ENCODE assay signal across 7 cellular contexts in the genomic region with DNA sequence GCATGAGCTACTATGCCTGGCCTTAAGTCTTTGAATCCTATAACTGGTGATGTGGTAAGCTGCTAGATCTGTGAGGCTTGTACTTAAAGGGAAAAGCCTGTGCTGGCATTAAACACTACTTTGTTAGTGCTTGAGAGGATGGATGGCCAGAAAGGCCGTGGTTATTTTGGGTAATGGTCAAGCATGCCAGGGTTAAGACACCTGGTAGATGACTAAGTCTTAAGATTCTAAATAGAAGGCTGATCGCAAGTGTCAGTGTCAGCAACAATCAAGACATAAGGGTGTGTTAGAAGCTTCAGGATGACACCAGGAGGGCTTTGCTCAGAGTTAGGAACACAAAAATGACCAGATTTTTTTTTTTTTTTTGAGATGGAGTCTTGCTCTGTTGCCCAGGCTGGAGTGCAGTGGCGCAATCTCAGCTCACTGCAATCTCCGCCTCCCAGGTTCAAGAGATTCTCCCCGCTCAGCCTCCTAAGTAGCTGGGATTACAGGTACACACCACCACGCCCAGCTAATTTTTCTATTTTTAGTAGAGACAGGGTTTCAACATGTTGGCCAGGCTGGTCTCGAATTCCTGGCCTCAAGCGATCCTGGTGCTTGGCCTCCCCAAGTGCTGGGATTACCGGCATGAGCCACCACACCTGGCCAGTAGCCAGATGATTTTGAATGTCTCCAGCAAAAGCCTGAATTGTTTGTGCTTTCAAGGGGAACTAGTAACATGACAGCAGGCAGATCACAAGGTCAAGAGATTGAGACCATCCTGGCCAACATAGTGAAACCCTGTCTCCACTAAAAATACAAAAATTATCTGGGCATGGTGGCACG. TPM values are rescaled to one million over a fixed set of nuclear protein-coding genes. Genes with fewer than 3 reads are reported as not detected.
"Had no signal": no experiment of that assay in that cellular context is flagged by ENCODE, and none has a peak within 500 bp of the region (broad histone marks: within the 10 kb centered on the region; RNA-seq: fewer than 3 reads in every experiment).

No MANE protein-coding gene starts in this region.

RNA-seq across cellular contexts. Expression of a gene that starts 41.7 kb away (rescaled TPM):
- total RNA-seq: left colon, liver, mononuclear cell, posterior vena cava, psoas muscle, right lobe of liver, upper lobe of right lung had no signal
- polyA plus RNA-seq: liver had no signal
